ENCODE assay signal across 2 cellular contexts in genomic region chr7:28988818-28989595, GRCh38.
TF ChIP-seq lines count a peak whose summit lies in the region.

No MANE protein-coding gene starts in this region.

TF ChIP-seq in SK-N-SH, 30 proteins besides CTCF, POLR2A, EP300 and RAD21 (continued from another document):
- TF ChIP-seq IRF3 (IDR thresholded peaks at IDR 0.05; ENCODE audit: low read depth, low read length) (no peak), EZH2phosphoT487 (IDR thresholded peaks at IDR 0.05; ENCODE audit: borderline replicate concordance, low read depth) (no peak), PBX3 (IDR thresholded peaks at IDR 0.05) (peak; percentile 54), FOSL2 (IDR thresholded peaks at IDR 0.05; ENCODE audit: borderline replicate concordance, low read depth) (peak; percentile 43; the same call in 1 of the 2 replicates), REST (IDR thresholded peaks at IDR 0.05; ENCODE audit: low read depth, low read length) (no peak), NFIC (IDR thresholded peaks at IDR 0.05; ENCODE audit: borderline replicate concordance) (0 out of 2 replicates have a peak, but pooled peaks have one; percentile 9), USF1 (IDR thresholded peaks at IDR 0.05; ENCODE audit: borderline replicate concordance, low read depth) (no peak), FOXM1 (IDR thresholded peaks at IDR 0.05; ENCODE audit: low read depth) (no peak), MXI1 (IDR thresholded peaks at IDR 0.05; ENCODE audit: low read depth, low read length) (no peak), USF2 (IDR thresholded peaks at IDR 0.05; ENCODE audit: borderline replicate concordance, low read depth, low read length) (no peak), TAF1 (IDR thresholded peaks at IDR 0.05; ENCODE audit: borderline replicate concordance, low read depth, low read length) (no peak), MEF2A (IDR thresholded peaks at IDR 0.05; ENCODE audit: borderline replicate concordance, low read depth) (no peak), JUND (IDR thresholded peaks at IDR 0.05) (peak; percentile 54)

TF ChIP-seq in SK-N-SH treated with all-trans-retinoic acid at 6 μM for 48 hours, 23 proteins besides CTCF, POLR2A, EP300 and RAD21 (continued from another document):
- TF ChIP-seq CREB5 (CRISPR knock-in tag; IDR thresholded peaks at IDR 0.05; ENCODE audit: low read depth) = no peak
- TF ChIP-seq ESRRG (CRISPR knock-in tag; IDR thresholded peaks at IDR 0.05) = no peak
